Comparison of ENCODE assay signal across 23 cellular contexts in the genomic region with DNA sequence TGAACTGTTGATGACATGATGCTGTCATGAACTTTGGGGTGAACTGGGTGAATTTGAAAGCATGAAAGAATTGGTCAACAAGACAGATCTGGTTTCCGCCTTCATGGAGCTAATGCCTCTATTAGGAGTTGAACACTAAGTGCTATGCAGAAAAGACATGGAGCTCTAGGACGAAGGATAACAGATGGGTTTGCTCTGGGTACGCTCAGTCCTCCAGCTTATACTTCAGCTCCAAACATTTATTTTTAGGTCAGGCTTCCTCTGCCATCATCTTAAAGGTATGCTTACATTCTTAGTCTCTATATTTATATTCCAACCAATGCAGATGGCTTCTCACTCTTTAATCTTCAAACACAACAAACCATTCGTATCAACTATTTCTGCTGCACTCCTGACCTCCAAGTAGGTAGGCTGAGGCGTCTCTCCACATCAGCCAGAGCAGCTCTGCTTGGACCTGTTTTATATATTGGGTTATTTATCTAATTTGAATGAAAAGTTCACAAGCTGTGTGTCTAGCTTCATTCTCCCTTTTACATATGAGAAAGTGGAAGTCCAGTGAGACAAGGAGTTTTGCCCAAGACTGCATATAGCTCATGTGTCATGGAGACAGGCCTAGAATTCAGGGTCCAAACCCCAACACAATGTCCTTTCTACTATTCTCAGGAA.
DNase-seq lines count a peak whose midpoint lies in the region; ATAC-seq and TF ChIP-seq lines count a peak whose summit lies in the region.
"Had no signal": no experiment of that assay in that cellular context is flagged by ENCODE, and none has a peak within 500 bp of the region (broad histone marks: within the 10 kb centered on the region; RNA-seq: fewer than 3 reads in every experiment).

No MANE protein-coding gene starts in this region.

- H4K8ac ChIP-seq in mesenchymal stem cell (ENCODE audit: low read length) = no peak overlapping the region

- H2BK12ac ChIP-seq in mesenchymal stem cell (ENCODE audit: low read length in 2 of 2) = no peak overlapping the region

- 35 to 45% (median 38%) methylated on average over 5 of the region's 5 CpGs for WGBS in heart left ventricle, 4 donors
- WGBS in mesenchymal stem cell = 58% methylated on average over 5 of the region's 5 CpGs
- 67 to 73% methylated on average over 5 of the region's 5 CpGs for WGBS in sigmoid colon, 2 donors
- WGBS in suprapubic skin = 59% methylated on average over 5 of the region's 5 CpGs

- TF ChIP-seq EP300 in sigmoid colon (IDR thresholded peaks at IDR 0.05) = peak in 3 of 4 donors; percentile 48 to 85 (median 82)
- peak; percentile 29 for TF ChIP-seq EP300 in suprapubic skin (IDR thresholded peaks at IDR 0.05)

- H3K27me3 ChIP-seq in heart left ventricle (no peaks in the 10 kb centered on the region), mesenchymal stem cell (ENCODE audit: control insufficient read depth in 1 of 2, insufficient read depth in 1 of 2, low read length in 2 of 2) (peaks cover 0 to 4% of the 10 kb centered on the region in 2 experiments), sigmoid colon (no peaks in the 10 kb centered on the region), suprapubic skin (no peaks in the 10 kb centered on the region)
- H3K27me3 ChIP-seq: Peyer's patch, SJSA1 had no signal

- no peak overlapping the region for H4K91ac ChIP-seq in mesenchymal stem cell (ENCODE audit: low read length)

- H3K4me3 ChIP-seq in heart left ventricle (no peak overlapping the region), mesenchymal stem cell (ENCODE audit: insufficient read depth in 1 of 2, low read depth in 1 of 2, low read length in 2 of 2) (no peak overlapping the region), sigmoid colon (no peak overlapping the region), suprapubic skin (no peak overlapping the region)
- H3K4me3 ChIP-seq: GM23248, Peyer's patch, SJSA1 had no signal

- no peak overlapping the region for H2AFZ ChIP-seq in mesenchymal stem cell (ENCODE audit: low read depth, low read length)
- H2AFZ ChIP-seq: GM23248 had no signal

- H3K4me3 Mint-ChIP-seq in WTC11 = no peak overlapping the region
- H3K4me3 Mint-ChIP-seq: CD4-positive, CD25-positive, alpha-beta regulatory T cell; H9; HFFc6 had no signal

- no peak overlapping the region for H3K4ac ChIP-seq in mesenchymal stem cell (ENCODE audit: low read depth in 1 of 2, low read length in 2 of 2)

- no peaks in the 10 kb centered on the region for H3K36me3 ChIP-seq in heart left ventricle
- H3K36me3 ChIP-seq in mesenchymal stem cell (ENCODE audit: control insufficient read depth in 1 of 2, insufficient read depth in 2 of 2, low read depth in 1 of 2, low read length in 2 of 2) = no peaks in the 10 kb centered on the region
- no peaks in the 10 kb centered on the region for H3K36me3 ChIP-seq in sigmoid colon
- no peaks in the 10 kb centered on the region for H3K36me3 ChIP-seq in suprapubic skin
- H3K36me3 ChIP-seq: Peyer's patch, SJSA1 had no signal

- no peaks in the 10 kb centered on the region for H3K36me3 Mint-ChIP-seq in WTC11
- H3K36me3 Mint-ChIP-seq: CD4-positive, CD25-positive, alpha-beta regulatory T cell had no signal

- no peaks in the 10 kb centered on the region for H3K4me1 Mint-ChIP-seq in WTC11
- H3K4me1 Mint-ChIP-seq: CD4-positive, CD25-positive, alpha-beta regulatory T cell; H9 had no signal

- no peak overlapping the region for H3K18ac ChIP-seq in mesenchymal stem cell (ENCODE audit: low read depth in 1 of 2, low read length in 2 of 2)

- no peak overlapping the region for H3K23ac ChIP-seq in mesenchymal stem cell (ENCODE audit: low read length in 2 of 2)

- H2BK15ac ChIP-seq in mesenchymal stem cell (ENCODE audit: low read depth, poor library complexity, severe bottlenecking) = no peak overlapping the region

- ATAC-seq in heart left ventricle = peak; percentile 63 to 89 (median 80)
- no peak for ATAC-seq in WTC11
- no peak for ATAC-seq in HG03460 (IDR thresholded peaks at IDR 0.05; ENCODE audit: unreplicated experiment)
- ATAC-seq in GM18517 (IDR thresholded peaks at IDR 0.05; ENCODE audit: unreplicated experiment) = no peak

- H3K4me1 ChIP-seq in heart left ventricle = peaks cover 0 to 36% (median 15%) of the 10 kb centered on the region in 12 donors
- H3K4me1 ChIP-seq in mesenchymal stem cell (ENCODE audit: control insufficient read depth, insufficient read depth, low read depth, low read length) = no peaks in the 10 kb centered on the region
- peaks cover 0 to 49% (median 43%) of the 10 kb centered on the region in 4 donors for H3K4me1 ChIP-seq in sigmoid colon
- H3K4me1 ChIP-seq in suprapubic skin = peaks cover 2% of the 10 kb centered on the region
- H3K4me1 ChIP-seq: Peyer's patch had no signal

- CTCF ChIA-PET in WTC11 (lab: Charles Lee) = interaction anchor here (0.7 kb wide), 1 partner anchor 87 kb away, joined by 3 read pairs; no protein-coding TSS in a partner anchor

- TF ChIP-seq POLR2A in heart left ventricle (IDR thresholded peaks at IDR 0.05) = no peak
- TF ChIP-seq POLR2A in sigmoid colon (IDR thresholded peaks at IDR 0.05) = no peak
- TF ChIP-seq POLR2A in suprapubic skin (IDR thresholded peaks at IDR 0.05) = no peak

- no peak overlapping the region for H2BK120ac ChIP-seq in mesenchymal stem cell (ENCODE audit: low read depth, low read length)

- no peak overlapping the region for H3K4me2 ChIP-seq in mesenchymal stem cell (ENCODE audit: low read length, poor library complexity, severe bottlenecking)

- H3K9ac ChIP-seq in mesenchymal stem cell (ENCODE audit: low read length) = no peak overlapping the region
- H3K9ac ChIP-seq: GM23248 had no signal

- H3K27ac Mint-ChIP-seq in WTC11 = no peak overlapping the region
- H3K27ac Mint-ChIP-seq: CD4-positive, CD25-positive, alpha-beta regulatory T cell; H9; HFFc6 had no signal

- no peaks in the 10 kb centered on the region for H3K9me3 ChIP-seq in heart left ventricle
- H3K9me3 ChIP-seq in mesenchymal stem cell (ENCODE audit: control insufficient read depth, low read length) = no peaks in the 10 kb centered on the region
- no peaks in the 10 kb centered on the region for H3K9me3 ChIP-seq in sigmoid colon
- H3K9me3 ChIP-seq in suprapubic skin = no peaks in the 10 kb centered on the region
- H3K9me3 ChIP-seq: Peyer's patch, SJSA1 had no signal

- TF ChIP-seq CTCF in heart left ventricle (IDR thresholded peaks at IDR 0.05) = no peak
- TF ChIP-seq CTCF in sigmoid colon (IDR thresholded peaks at IDR 0.05) = no peak
- TF ChIP-seq CTCF in suprapubic skin (IDR thresholded peaks at IDR 0.05) = no peak
- no peak for TF ChIP-seq CTCF in WTC11 (IDR thresholded peaks at IDR 0.05)

- no peak overlapping the region for H3K14ac ChIP-seq in mesenchymal stem cell (ENCODE audit: low read length in 2 of 2)

- peak overlapping the region in 8 of 12 donors; percentile 9 to 67 (median 32) for H3K27ac ChIP-seq in heart left ventricle
- H3K27ac ChIP-seq in mesenchymal stem cell (ENCODE audit: low read length, poor library complexity, severe bottlenecking) = no peak overlapping the region
- H3K27ac ChIP-seq in sigmoid colon = peak overlapping the region; percentile 63 to 83 (median 78)
- no peak overlapping the region for H3K27ac ChIP-seq in suprapubic skin
- H3K27ac ChIP-seq: GM23248, SJSA1 had no signal

- H3K9me3 Mint-ChIP-seq in WTC11 = no peaks in the 10 kb centered on the region
- H3K9me3 Mint-ChIP-seq: H9, HFFc6 had no signal

- no peak for DNase-seq in heart left ventricle
- peak; percentile 57 for DNase-seq in mesenchymal stem cell
- no peak for DNase-seq in sigmoid colon
- DNase-seq in suprapubic skin (ENCODE audit: low spot score in 2 of 2) = no peak
- DNase-seq in WTC11 (ENCODE audit: low spot score) = no peak
- no peak for DNase-seq in DMS 273 treated with DMSO at 0.1 percent for 48 hours (lab: John Stamatoyannopoulos, UW)
- DNase-seq: CD4-positive, CD25-positive, alpha-beta regulatory T cell; COR-L47; DND-41; GM23248; H9; HFFc6; KG1; NCI-H1105; NCI-H146; NCI-H2029; NCI-H345; NCI-H524 treated with DMSO at 0.1 percent for 48 hours; NCI-H82; Peyer's patch had no signal

- H2AK5ac ChIP-seq in mesenchymal stem cell (ENCODE audit: low read length, severe bottlenecking) = no peak overlapping the region

- POLR2A ChIA-PET in WTC11 (lab: Charles Lee) = interaction anchor here (0.6 kb wide), 1 partner anchor 1210 kb away, joined by 3 read pairs; no protein-coding TSS in a partner anchor

- no peaks in the 10 kb centered on the region for H3K79me1 ChIP-seq in mesenchymal stem cell (replicated peaks; ENCODE audit: low read length, poor library complexity, severe bottlenecking)

- no peaks in the 10 kb centered on the region for H3K27me3 Mint-ChIP-seq in WTC11 (ENCODE audit: low read depth)
- H3K27me3 Mint-ChIP-seq: CD4-positive, CD25-positive, alpha-beta regulatory T cell had no signal

- intact Hi-C loops in heart left ventricle (cut with DNase I) (no loop called here), sigmoid colon (cut with DNase I) (no loop called here)

- H2BK5ac ChIP-seq in mesenchymal stem cell (ENCODE audit: low read depth, low read length, poor library complexity, severe bottlenecking) = no peak overlapping the region

TF ChIP-seq in WTC11, 78 proteins besides CTCF, POLR2A, EP300 and RAD21:
- no peak for TF ChIP-seq TCF7 (CRISPR knock-in tag; IDR thresholded peaks at IDR 0.05; ENCODE audit: low read depth)
- TF ChIP-seq MYBL2 (CRISPR knock-in tag; IDR thresholded peaks at IDR 0.05) = no peak
TF ChIP-seq in WTC11: peak in this region for 0.

Comparison
In these comparisons a context has a peak if more than half of its experiments do, and no peak if none do; other contexts are left out.
1. ATAC-seq: peak in heart left ventricle (4 of 4); none in WTC11 (single experiment), HG03460 (single experiment) and GM18517 (single experiment).
2. H3K27ac ChIP-seq: peak in heart left ventricle (8 of 12) and sigmoid colon (4 of 4); none in mesenchymal stem cell (single experiment) and suprapubic skin (single experiment).